In genomic region chr6:100035873-100036653, GRCh38 we compare ENCODE assay signal across 14 cellular contexts. TPM values are rescaled to one million over a fixed set of nuclear protein-coding genes. Genes with fewer than 3 reads are reported as not detected.
A peak's percentile ranks its signal among the peaks of the same experiment; 100 is the strongest.
DNase-seq lines count a peak whose midpoint lies in the region; ATAC-seq and TF ChIP-seq lines count a peak whose summit lies in the region.
"Had no signal": no experiment of that assay in that cellular context is flagged by ENCODE, and none has a peak within 500 bp of the region (broad histone marks: within the 10 kb centered on the region; RNA-seq: fewer than 3 reads in every experiment).

No MANE protein-coding gene starts in this region.

- no peaks in the 10 kb centered on the region for H3K36me3 Mint-ChIP-seq in MCF 10A (ENCODE audit: insufficient read depth, unreplicated experiment)
- H3K36me3 Mint-ChIP-seq in CD4-positive, alpha-beta T cell (ENCODE audit: low read depth): no peaks in the 10 kb centered on the region
- H3K36me3 Mint-ChIP-seq in activated naive CD8-positive, alpha-beta T cell treated with anti-CD3 and anti-CD28 coated beads, Interleukin-2, amount 50 U/mL, for 24 hours (ENCODE audit: low read depth): no peaks in the 10 kb centered on the region
- H3K36me3 Mint-ChIP-seq: activated naive CD8-positive, alpha-beta T cell; IgD-negative memory B cell had no signal

- intact Hi-C loops in MCF 10A (cut with micrococcal nuclease) (no loop called here), breast epithelium (cut with DNase I; ENCODE audit: low total_unique reads) (no loop called here), testis (cut with DNase I; ENCODE audit: low total_unique reads) (no loop called here), lower lobe of right lung (cut with DNase I) (no loop called here)
- intact Hi-C loops in CD4-positive, alpha-beta T cell (cut with DNase I, micrococcal nuclease): no loop called here

- no peaks in the 10 kb centered on the region for H3K27me3 ChIP-seq in breast epithelium
- no peaks in the 10 kb centered on the region for H3K27me3 ChIP-seq in testis
- no peaks in the 10 kb centered on the region for H3K27me3 ChIP-seq in CD4-positive, alpha-beta T cell (ENCODE audit: control insufficient read depth, insufficient read depth, low read length)
- no peaks in the 10 kb centered on the region for H3K27me3 ChIP-seq in lower lobe of right lung (ENCODE audit: low read depth)
- H3K27me3 ChIP-seq: hepatocyte had no signal

- H3K4me1 Mint-ChIP-seq in MCF 10A (ENCODE audit: insufficient read depth, unreplicated experiment): no peaks in the 10 kb centered on the region
- H3K4me1 Mint-ChIP-seq in CD4-positive, alpha-beta T cell (ENCODE audit: low read depth): no peaks in the 10 kb centered on the region
- no peaks in the 10 kb centered on the region for H3K4me1 Mint-ChIP-seq in activated naive CD8-positive, alpha-beta T cell treated with anti-CD3 and anti-CD28 coated beads, Interleukin-2, amount 50 U/mL, for 24 hours
- H3K4me1 Mint-ChIP-seq: activated CD4-positive, alpha-beta T cell treated with anti-CD3 and anti-CD28 coated beads, Interleukin-2, amount 10 ng/mL, durations not matched to agents 7 days and 5 days had no signal

- CTCF ChIA-PET in MCF 10A (lab: Yijun Ruan, JAX): interaction anchor here (0.5 to 1.2 kb wide), 2 partner anchors 35 to 131 kb away, joined by 3 to 5 read pairs; no protein-coding TSS in a partner anchor
- CTCF ChIA-PET in CD4-positive, alpha-beta T cell (lab: Charles Lee): interaction anchor here (0.8 kb wide), 1 partner anchor 11 kb away, joined by 3 read pairs; no protein-coding TSS in a partner anchor

- no TSS peak for BruUV-seq in MCF 10A (replicated peaks; lab: Mats Ljungman, UMichigan)

- H3K4me1 ChIP-seq in breast epithelium: no peaks in the 10 kb centered on the region
- no peaks in the 10 kb centered on the region for H3K4me1 ChIP-seq in testis
- no peaks in the 10 kb centered on the region for H3K4me1 ChIP-seq in lower lobe of right lung

- peak overlapping the region; percentile 33 for H3K27ac Mint-ChIP-seq in MCF 10A (ENCODE audit: low read depth, unreplicated experiment)
- no peak overlapping the region for H3K27ac Mint-ChIP-seq in CD4-positive, alpha-beta T cell
- no peak overlapping the region for H3K27ac Mint-ChIP-seq in activated naive CD8-positive, alpha-beta T cell treated with anti-CD3 and anti-CD28 coated beads, Interleukin-2, amount 50 U/mL, for 24 hours
- H3K27ac Mint-ChIP-seq: activated CD4-positive, alpha-beta T cell treated with anti-CD3 and anti-CD28 coated beads, Interleukin-2, amount 10 ng/mL, durations not matched to agents 7 days and 5 days; activated naive CD8-positive, alpha-beta T cell; IgD-negative memory B cell had no signal

- POLR2A ChIA-PET in MCF 10A (lab: Yijun Ruan, JAX): interaction anchor here (1.1 kb wide), 1 partner anchor 8 kb away, joined by 4 read pairs; no protein-coding TSS in a partner anchor
- POLR2A ChIA-PET in CD4-positive, alpha-beta T cell (lab: Charles Lee): no interaction called here

- no peak overlapping the region for H3K4me3 ChIP-seq in breast epithelium
- no peak overlapping the region for H3K4me3 ChIP-seq in testis
- no peak overlapping the region for H3K4me3 ChIP-seq in lower lobe of right lung
- H3K4me3 ChIP-seq: hepatocyte had no signal

- H3K9me3 ChIP-seq in breast epithelium (peaks cover 0 to 14% of the 10 kb centered on the region in 2 donors), testis (no peaks in the 10 kb centered on the region), lower lobe of right lung (peaks cover 3% of the 10 kb centered on the region)
- H3K9me3 ChIP-seq in CD4-positive, alpha-beta T cell (ENCODE audit: control insufficient read depth, low read length): no peaks in the 10 kb centered on the region

- no peak overlapping the region for H3K4me3 Mint-ChIP-seq in MCF 10A (ENCODE audit: unreplicated experiment)
- H3K4me3 Mint-ChIP-seq in CD4-positive, alpha-beta T cell: no peak overlapping the region
- H3K4me3 Mint-ChIP-seq in activated naive CD8-positive, alpha-beta T cell treated with anti-CD3 and anti-CD28 coated beads, Interleukin-2, amount 50 U/mL, for 24 hours: no peak overlapping the region
- H3K4me3 Mint-ChIP-seq: activated CD4-positive, alpha-beta T cell treated with anti-CD3 and anti-CD28 coated beads, Interleukin-2, amount 10 ng/mL, durations not matched to agents 7 days and 5 days; activated naive CD8-positive, alpha-beta T cell; IgD-negative memory B cell had no signal

- H3K36me3 ChIP-seq in breast epithelium: no peaks in the 10 kb centered on the region
- H3K36me3 ChIP-seq in testis (ENCODE audit: low read depth, missing control alignments): no peaks in the 10 kb centered on the region
- no peaks in the 10 kb centered on the region for H3K36me3 ChIP-seq in lower lobe of right lung

- ATAC-seq in HG02852 (IDR thresholded peaks at IDR 0.05; ENCODE audit: unreplicated experiment) (peak; percentile 72), lower lobe of right lung (no peak)
- no peak for ATAC-seq in CD4-positive, alpha-beta T cell (ENCODE audit: poor library complexity)
- no peak for ATAC-seq in activated naive CD8-positive, alpha-beta T cell treated with anti-CD3 and anti-CD28 coated beads, Interleukin-2, amount 50 U/mL, for 24 hours

- peaks cover 21% of the 10 kb centered on the region for H3K9me3 Mint-ChIP-seq in MCF 10A (ENCODE audit: unreplicated experiment)
- H3K9me3 Mint-ChIP-seq in CD4-positive, alpha-beta T cell: peaks cover 8% of the 10 kb centered on the region
- peaks cover 13% of the 10 kb centered on the region for H3K9me3 Mint-ChIP-seq in activated naive CD8-positive, alpha-beta T cell treated with anti-CD3 and anti-CD28 coated beads, Interleukin-2, amount 50 U/mL, for 24 hours

- H3K27ac ChIP-seq in breast epithelium (no peak overlapping the region), testis (no peak overlapping the region), lower lobe of right lung (no peak overlapping the region)
- no peak overlapping the region for H3K27ac ChIP-seq in CD4-positive, alpha-beta T cell (ENCODE audit: low read depth, low read length)
- H3K27ac ChIP-seq: hepatocyte had no signal

- WGBS in testis, 2 donors: 72 to 77% methylated on average over 8 of the region's 8 CpGs

- DNase-seq in MCF 10A (ENCODE audit: unreplicated experiment) (no peak), breast epithelium (ENCODE audit: low spot score in 2 of 2) (no peak), M059J (ENCODE audit: low read depth) (peak; percentile 62), testis (no peak), lower lobe of right lung (no peak)
- DNase-seq in CD4-positive, alpha-beta T cell: no peak
- no peak for DNase-seq in activated naive CD8-positive, alpha-beta T cell treated with anti-CD3 and anti-CD28 coated beads, Interleukin-2, amount 50 U/mL, for 24 hours
- DNase-seq: activated CD4-positive, alpha-beta T cell treated with anti-CD3 and anti-CD28 coated beads, Interleukin-2, amount 10 ng/mL, durations not matched to agents 7 days and 5 days; midbrain had no signal

- no peaks in the 10 kb centered on the region for H3K27me3 Mint-ChIP-seq in MCF 10A (ENCODE audit: insufficient read depth, unreplicated experiment)
- peaks cover 3% of the 10 kb centered on the region for H3K27me3 Mint-ChIP-seq in CD4-positive, alpha-beta T cell
- H3K27me3 Mint-ChIP-seq in activated naive CD8-positive, alpha-beta T cell treated with anti-CD3 and anti-CD28 coated beads, Interleukin-2, amount 50 U/mL, for 24 hours: no peaks in the 10 kb centered on the region
- H3K27me3 Mint-ChIP-seq: activated CD4-positive, alpha-beta T cell treated with anti-CD3 and anti-CD28 coated beads, Interleukin-2, amount 10 ng/mL, durations not matched to agents 7 days and 5 days had no signal

- TF ChIP-seq CTCF in MCF 10A (IDR thresholded peaks at IDR 0.05; ENCODE audit: unreplicated experiment) (no peak), breast epithelium (IDR thresholded peaks at IDR 0.05) (no peak), testis (IDR thresholded peaks at IDR 0.05) (no peak), lower lobe of right lung (IDR thresholded peaks at IDR 0.05) (no peak)
- TF ChIP-seq CTCF in CD4-positive, alpha-beta T cell (IDR thresholded peaks at IDR 0.05): no peak

- TF ChIP-seq POLR2A in breast epithelium (IDR thresholded peaks at IDR 0.05) (no peak), testis (IDR thresholded peaks at IDR 0.05) (no peak)

RNA-seq across cellular contexts. Expression of gene MCHR2, which starts 42.0 kb away (rescaled TPM):
- total RNA-seq in MCF 10A (2022) (not detected in 2 replicates), breast epithelium (not detected), testis (under 1 TPM in 1 of 2 donors, not detected in 1; 0.31 TPM), lower lobe of right lung (not detected)
- 0.15 TPM in 1 of 2 replicates, not detected in the other for total RNA-seq in M059J (2014; rRNA removed; shearing (Covaris generic))
- 0.83 TPM for polyA plus RNA-seq in testis (ENCODE audit: insufficient read depth, low read depth, low replicate concordance)
- total RNA-seq in CD4-positive, alpha-beta T cell: not detected
- total RNA-seq: activated CD4-positive, alpha-beta T cell treated with anti-CD3 and anti-CD28 coated beads, Interleukin-2, amount 10 ng/mL, durations not matched to agents 7 days and 5 days had no signal
- polyA plus RNA-seq: AG04450, hepatocyte, IgD-negative memory B cell had no signal
